In the genomic region with DNA sequence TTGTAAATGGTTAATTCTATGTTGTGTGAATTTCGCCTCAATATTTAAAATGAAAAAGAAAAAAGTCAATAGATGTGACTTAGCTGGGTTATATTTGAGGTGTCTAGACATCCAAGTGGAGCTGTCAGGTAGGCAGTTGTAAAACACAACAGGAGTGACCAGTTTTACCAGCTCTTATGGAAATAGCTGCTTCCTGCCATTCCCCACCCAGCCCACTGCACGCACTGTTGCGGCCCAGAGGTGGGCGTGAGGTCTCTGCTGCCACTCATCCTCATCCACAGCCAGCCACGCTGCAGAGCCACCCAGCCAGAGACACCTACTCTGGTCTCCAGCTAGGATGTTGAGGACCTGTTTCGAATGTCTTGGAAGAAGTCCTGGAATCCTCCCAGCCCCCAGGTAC, we compare ENCODE assay signal across 24 cellular contexts. TPM values are rescaled to one million over a fixed set of nuclear protein-coding genes. Genes with fewer than 3 reads are reported as not detected.
"Had no signal": no experiment of that assay in that cellular context is flagged by ENCODE, and none has a peak within 500 bp of the region (broad histone marks: within the 10 kb centered on the region; RNA-seq: fewer than 3 reads in every experiment).

No MANE protein-coding gene starts in this region.

- H3K36me3 ChIP-seq: left lung, spleen, tibial artery, uterus had no signal

- H3K27ac Mint-ChIP-seq: activated B cell treated with CpG ODN at 0.5 μM for 24 hours; activated CD4-positive, alpha-beta memory T cell treated with anti-CD3 and anti-CD28 coated beads, Interleukin-2, amount 10 ng/mL, durations not matched to agents 7 days and 5 days; activated CD8-positive, alpha-beta memory T cell treated with anti-CD3 and anti-CD28 coated beads, Interleukin-2, amount 10 ng/mL, durations not matched to agents 7 days and 5 days; activated naive CD8-positive, alpha-beta T cell treated with anti-CD3 and anti-CD28 coated beads, Interleukin-2, amount 10 ng/mL, durations not matched to agents 7 days and 5 days; activated T-helper 17 cell treated with anti-CD3 and anti-CD28 coated beads, Interleukin-2, amount 50 U/mL, for 72 hours; mesothelial cell of epicardium; natural killer cell treated with Interleukin-12 subunit alpha and Interleukin-12 subunit beta and Interleukin-15 and Interleukin-18, amount 100 ng/mL, for 72 hours; stimulated activated memory B cell treated with anti-CD40 and anti-IgM and Interleukin-4, amounts not matched to agents 10 μg/mL and 1 μg/mL and 100 μg/mL, for 72 hours; T-helper 2 cell treated with Interferon-gamma antibody and Interleukin-4, amounts not matched to agents 5 μg/mL and 100 μg/mL, for 36 hours had no signal

- H3K9me3 Mint-ChIP-seq: activated B cell treated with CpG ODN at 0.5 μM for 24 hours; activated CD4-positive, alpha-beta memory T cell treated with anti-CD3 and anti-CD28 coated beads, Interleukin-2, amount 10 ng/mL, durations not matched to agents 7 days and 5 days; activated naive CD8-positive, alpha-beta T cell treated with anti-CD3 and anti-CD28 coated beads, Interleukin-2, amount 10 ng/mL, durations not matched to agents 7 days and 5 days; activated T-helper 17 cell treated with anti-CD3 and anti-CD28 coated beads, Interleukin-2, amount 50 U/mL, for 72 hours; natural killer cell treated with Interleukin-12 subunit alpha and Interleukin-12 subunit beta and Interleukin-15 and Interleukin-18, amount 100 ng/mL, for 72 hours; T-helper 2 cell treated with Interferon-gamma antibody and Interleukin-4, amounts not matched to agents 5 μg/mL and 100 μg/mL, for 36 hours had no signal

- H3K27ac ChIP-seq: body of pancreas, foreskin keratinocyte, left lung, spleen, tibial artery, uterus had no signal

- H3K4me1 Mint-ChIP-seq: activated B cell treated with CpG ODN at 0.5 μM for 24 hours; activated CD4-positive, alpha-beta memory T cell treated with anti-CD3 and anti-CD28 coated beads, Interleukin-2, amount 10 ng/mL, durations not matched to agents 7 days and 5 days; activated CD8-positive, alpha-beta memory T cell treated with anti-CD3 and anti-CD28 coated beads, Interleukin-2, amount 10 ng/mL, durations not matched to agents 7 days and 5 days; activated naive CD8-positive, alpha-beta T cell treated with anti-CD3 and anti-CD28 coated beads, Interleukin-2, amount 10 ng/mL, durations not matched to agents 7 days and 5 days; activated T-helper 17 cell treated with anti-CD3 and anti-CD28 coated beads, Interleukin-2, amount 50 U/mL, for 72 hours; stimulated activated memory B cell treated with anti-CD40 and anti-IgM and Interleukin-4, amounts not matched to agents 10 μg/mL and 1 μg/mL and 100 μg/mL, for 72 hours had no signal

- DNase-seq: activated B cell treated with CpG ODN at 0.5 μM for 24 hours; activated CD4-positive, alpha-beta memory T cell treated with anti-CD3 and anti-CD28 coated beads, Interleukin-2, amount 10 ng/mL, durations not matched to agents 7 days and 5 days; activated CD4-positive, alpha-beta T cell treated with anti-CD3 and anti-CD28 coated beads for 48 hours; activated CD8-positive, alpha-beta memory T cell treated with anti-CD3 and anti-CD28 coated beads, Interleukin-2, amount 10 ng/mL, durations not matched to agents 7 days and 5 days; activated naive CD4-positive, alpha-beta T cell treated with Interleukin-2 at 50 U/mL for 16 hours; activated naive CD8-positive, alpha-beta T cell treated with anti-CD3 and anti-CD28 coated beads, Interleukin-2, amount 10 ng/mL, durations not matched to agents 7 days and 5 days; amygdala; body of pancreas; dermis blood vessel endothelial cell; effector memory CD4-positive, alpha-beta T cell; foreskin keratinocyte; glutamatergic neuron; hypothalamus; left lung; stimulated activated CD4-positive, alpha-beta T cell treated with anti-CD3 and anti-CD28 coated beads, Interleukin-4, amount 100 ng/mL, for 4 hours; tibial artery; uterus had no signal

- ATAC-seq: activated CD8-positive, alpha-beta memory T cell treated with anti-CD3 and anti-CD28 coated beads, Interleukin-2, amount 10 ng/mL, durations not matched to agents 7 days and 5 days; activated T-helper 17 cell treated with anti-CD3 and anti-CD28 coated beads, Interleukin-2, amount 50 U/mL, for 72 hours; body of pancreas; foreskin keratinocyte; left lung; natural killer cell treated with Interleukin-12 subunit alpha and Interleukin-12 subunit beta and Interleukin-15 and Interleukin-18, amount 100 ng/mL, for 72 hours; stimulated activated memory B cell treated with anti-CD40 and anti-IgM and Interleukin-4, amounts not matched to agents 10 μg/mL and 1 μg/mL and 100 μg/mL, for 72 hours had no signal

- H3K27me3 ChIP-seq: body of pancreas, left lung, spleen, uterus had no signal

- H3K4me3 ChIP-seq: body of pancreas, left lung, spleen, tibial artery, uterus had no signal

- H3K4me3 Mint-ChIP-seq: activated B cell treated with CpG ODN at 0.5 μM for 24 hours; activated CD4-positive, alpha-beta memory T cell treated with anti-CD3 and anti-CD28 coated beads, Interleukin-2, amount 10 ng/mL, durations not matched to agents 7 days and 5 days; activated CD8-positive, alpha-beta memory T cell treated with anti-CD3 and anti-CD28 coated beads, Interleukin-2, amount 10 ng/mL, durations not matched to agents 7 days and 5 days; activated naive CD8-positive, alpha-beta T cell treated with anti-CD3 and anti-CD28 coated beads, Interleukin-2, amount 10 ng/mL, durations not matched to agents 7 days and 5 days; activated T-helper 17 cell treated with anti-CD3 and anti-CD28 coated beads, Interleukin-2, amount 50 U/mL, for 72 hours; mesothelial cell of epicardium; natural killer cell treated with Interleukin-12 subunit alpha and Interleukin-12 subunit beta and Interleukin-15 and Interleukin-18, amount 100 ng/mL, for 72 hours; stimulated activated memory B cell treated with anti-CD40 and anti-IgM and Interleukin-4, amounts not matched to agents 10 μg/mL and 1 μg/mL and 100 μg/mL, for 72 hours; T-helper 2 cell treated with Interferon-gamma antibody and Interleukin-4, amounts not matched to agents 5 μg/mL and 100 μg/mL, for 36 hours had no signal

- H3K4me1 ChIP-seq: foreskin keratinocyte, left lung, spleen, tibial artery, uterus had no signal

- H3K36me3 Mint-ChIP-seq: activated CD8-positive, alpha-beta memory T cell treated with anti-CD3 and anti-CD28 coated beads, Interleukin-2, amount 10 ng/mL, durations not matched to agents 7 days and 5 days; activated naive CD8-positive, alpha-beta T cell treated with anti-CD3 and anti-CD28 coated beads, Interleukin-2, amount 10 ng/mL, durations not matched to agents 7 days and 5 days; mesothelial cell of epicardium; natural killer cell treated with Interleukin-12 subunit alpha and Interleukin-12 subunit beta and Interleukin-15 and Interleukin-18, amount 100 ng/mL, for 72 hours; stimulated activated memory B cell treated with anti-CD40 and anti-IgM and Interleukin-4, amounts not matched to agents 10 μg/mL and 1 μg/mL and 100 μg/mL, for 72 hours had no signal

- H3K9me3 ChIP-seq: body of pancreas, left lung, spleen, tibial artery, uterus had no signal

RNA-seq across cellular contexts. Expression of a gene that starts 3.4 kb away (rescaled TPM):
- total RNA-seq: activated B cell treated with CpG ODN at 0.5 μM for 24 hours; activated CD4-positive, alpha-beta memory T cell treated with anti-CD3 and anti-CD28 coated beads, Interleukin-2, amount 10 ng/mL, durations not matched to agents 7 days and 5 days; activated CD8-positive, alpha-beta memory T cell treated with anti-CD3 and anti-CD28 coated beads, Interleukin-2, amount 10 ng/mL, durations not matched to agents 7 days and 5 days; activated naive CD8-positive, alpha-beta T cell treated with anti-CD3 and anti-CD28 coated beads, Interleukin-2, amount 10 ng/mL, durations not matched to agents 7 days and 5 days; activated T-helper 17 cell treated with anti-CD3 and anti-CD28 coated beads, Interleukin-2, amount 50 U/mL, for 72 hours; body of pancreas; cardiac septum; natural killer cell treated with Interleukin-12 subunit alpha and Interleukin-12 subunit beta and Interleukin-15 and Interleukin-18, amount 100 ng/mL, for 72 hours had no signal
